ENCODE assay signal across 20 cellular contexts in the genomic region with DNA sequence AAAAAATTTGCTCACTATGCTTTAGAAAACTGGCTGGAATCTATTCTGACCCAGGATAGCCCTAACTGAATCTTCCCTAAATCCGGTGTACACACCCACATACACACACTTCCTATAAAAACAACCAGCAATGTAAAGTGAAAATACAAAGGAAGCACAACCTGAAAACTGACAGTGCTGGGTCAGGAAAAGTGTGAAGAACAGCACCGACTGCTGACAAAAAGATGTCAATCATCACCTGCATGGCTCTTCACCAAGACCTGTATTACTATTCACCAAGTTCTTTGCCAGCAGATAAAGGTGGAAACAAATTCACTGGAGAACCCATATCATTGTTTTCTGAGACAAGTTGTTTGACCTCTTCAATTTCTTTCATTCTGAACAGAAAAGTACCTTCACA.
"Had no signal": no experiment of that assay in that cellular context is flagged by ENCODE, and none has a peak within 500 bp of the region (broad histone marks: within the 10 kb centered on the region; RNA-seq: fewer than 3 reads in every experiment).

No MANE protein-coding gene starts in this region.

- ATAC-seq: activated CD8-positive, alpha-beta T cell treated with anti-CD3 and anti-CD28 coated beads for 36 hours; SK-N-SH treated with all-trans-retinoic acid at 6 μM for 48 hours had no signal

- DNase-seq: activated CD4-positive, alpha-beta T cell treated with anti-CD3 and anti-CD28 coated beads for 4 hours; activated CD8-positive, alpha-beta memory T cell treated with anti-CD3 and anti-CD28 coated beads, Interleukin-2, amount 50 U/mL, for 4 hours; activated CD8-positive, alpha-beta T cell treated with anti-CD3 and anti-CD28 coated beads for 36 hours; activated naive CD4-positive, alpha-beta T cell treated with anti-CD3 and anti-CD28 coated beads, Interleukin-2, amount 50 U/mL, for 16 hours; activated naive CD8-positive, alpha-beta T cell treated with anti-CD3 and anti-CD28 coated beads, Interleukin-2, amount 10 ng/mL, durations not matched to agents 7 days and 5 days; activated T-cell treated with anti-CD3 and anti-CD28 coated beads, Interleukin-2, amount 50 U/mL, for 1 hour; adrenal gland; anterior cingulate cortex; central memory CD4-positive, alpha-beta T cell; NCI-H1105 treated with DMSO at 0.1 percent for 48 hours; NCI-H1436 treated with DMSO at 0.1 percent for 48 hours; NCI-H187; NCI-H2081; NCI-H510A treated with DMSO at 0.1 percent for 48 hours; NCI-H69; Right ventricle myocardium superior; SJCRH30; SW 1271 had no signal

- H3K27ac ChIP-seq: adrenal gland, RWPE1, SJCRH30 had no signal

- H3K4me3 ChIP-seq: adrenal gland, SJCRH30 had no signal
